1 cellular context compared by ENCODE assay signal in genomic region chr5:82360043-82360442, GRCh38.
TF ChIP-seq lines count a peak whose summit lies in the region.

No MANE protein-coding gene starts in this region.

TF ChIP-seq in HepG2, 621 proteins besides CTCF, POLR2A, EP300 and RAD21 (continued from another document):
- TF ChIP-seq REST (IDR thresholded peaks at IDR 0.05; ENCODE audit: borderline replicate concordance in 1 of 2, low read depth in 1 of 2, low read length in 2 of 2), result no peak
- no peak for TF ChIP-seq TAF1 (CRISPR knock-in tag; IDR thresholded peaks at IDR 0.05)
- no peak for TF ChIP-seq ATF1 (CRISPR knock-in tag; IDR thresholded peaks at IDR 0.05)
- TF ChIP-seq ZFP82 (CRISPR knock-in tag; IDR thresholded peaks at IDR 0.05; ENCODE audit: borderline replicate concordance), result no peak
- no peak for TF ChIP-seq BATF2 (CRISPR knock-in tag; IDR thresholded peaks at IDR 0.05)
